26 cellular contexts compared by ENCODE assay signal in the genomic region with DNA sequence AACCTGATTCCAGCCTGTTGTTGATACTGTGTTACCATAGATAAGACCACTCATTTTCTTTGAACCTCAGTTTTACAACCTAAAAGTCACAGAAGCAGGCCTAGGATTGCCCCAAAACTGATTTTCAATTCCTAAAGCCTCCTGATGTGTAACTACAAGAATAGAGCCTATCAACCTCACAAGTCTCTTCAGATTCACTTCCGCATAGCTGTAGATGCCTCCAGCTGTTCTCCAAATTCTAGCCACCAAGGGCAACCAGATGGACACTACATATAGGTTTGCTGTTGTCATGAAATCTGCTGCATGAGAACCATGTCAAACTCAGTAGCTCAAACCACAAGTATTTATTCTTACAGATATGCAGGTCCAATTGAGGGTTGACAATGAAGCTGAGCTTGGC.
"Had no signal": no experiment of that assay in that cellular context is flagged by ENCODE, and none has a peak within 500 bp of the region (broad histone marks: within the 10 kb centered on the region; RNA-seq: fewer than 3 reads in every experiment).

No MANE protein-coding gene starts in this region.

- H3K27ac Mint-ChIP-seq: activated naive CD8-positive, alpha-beta T cell treated with anti-CD3 and anti-CD28 coated beads, Interleukin-2, amount 10 ng/mL, durations not matched to agents 7 days and 5 days; activated T-helper 2 cell treated with anti-CD3 and anti-CD28 coated beads, Interferon-gamma antibody, Interleukin-2, Interleukin-4, amounts not matched to agents 10 μg/mL and 5 μg/mL and 100 μg/mL, durations not matched to agents 14 hours and 24 hours and 36 hours had no signal

- DNase-seq: activated CD4-positive, alpha-beta T cell treated with anti-CD3 and anti-CD28 coated beads for 4 hours; activated CD4-positive, alpha-beta T cell treated with anti-CD3 and anti-CD28 coated beads, Interleukin-2, amount 50 U/mL, for 48 hours; activated CD4-positive, CD25-positive, alpha-beta regulatory T cell; activated CD8-positive, alpha-beta memory T cell treated with anti-CD3 and anti-CD28 coated beads, Interleukin-2, amount 50 U/mL, for 48 hours; activated naive CD4-positive, alpha-beta T cell treated with Interleukin-2 at 50 U/mL for 16 hours; activated naive CD8-positive, alpha-beta T cell treated with anti-CD3 and anti-CD28 coated beads, Interleukin-2, amount 10 ng/mL, durations not matched to agents 7 days and 5 days; activated T-cell treated with anti-CD3 and anti-CD28 coated beads, Interleukin-2, amount 50 U/mL, for 4 hours; amniotic stem cell; colonic mucosa; gastrocnemius medialis; heart left ventricle; islet precursor cell; left cardiac atrium; mesenchymal stem cell; occipital lobe; posterior cingulate gyrus; right lobe of liver; stimulated activated CD4-positive, alpha-beta T cell treated with anti-CD3 and anti-CD28 coated beads, Interleukin-2, amount 100 ng/mL, for 24 hours; stimulated activated naive CD4-positive, alpha-beta T cell; T1000; testis; trophoblast cell; uterus had no signal

- ATAC-seq: activated T-cell treated with anti-CD3 and anti-CD28 coated beads, Interleukin-2, amount 50 U/mL, for 4 hours; gastrocnemius medialis; heart left ventricle; left cardiac atrium; right lobe of liver had no signal

- H3K4me3 ChIP-seq: colonic mucosa, esophagus muscularis mucosa, gastrocnemius medialis, heart left ventricle, right lobe of liver, skin epidermis, testis, uterus had no signal

- H3K36me3 ChIP-seq: colonic mucosa, esophagus muscularis mucosa, gastrocnemius medialis, heart left ventricle, right lobe of liver, uterus had no signal

- H3K4me3 Mint-ChIP-seq: activated naive CD8-positive, alpha-beta T cell treated with anti-CD3 and anti-CD28 coated beads, Interleukin-2, amount 10 ng/mL, durations not matched to agents 7 days and 5 days; activated T-cell treated with anti-CD3 and anti-CD28 coated beads, Interleukin-2, amount 50 U/mL, for 4 hours had no signal

- H3K4me1 ChIP-seq: colonic mucosa, gastrocnemius medialis, heart left ventricle, right lobe of liver, uterus had no signal

- H3K9me3 ChIP-seq: colonic mucosa, esophagus muscularis mucosa, gastrocnemius medialis, right lobe of liver, testis, uterus had no signal

- H3K9me3 Mint-ChIP-seq: activated naive CD8-positive, alpha-beta T cell treated with anti-CD3 and anti-CD28 coated beads, Interleukin-2, amount 10 ng/mL, durations not matched to agents 7 days and 5 days; activated T-cell treated with anti-CD3 and anti-CD28 coated beads, Interleukin-2, amount 50 U/mL, for 4 hours; activated T-helper 2 cell treated with anti-CD3 and anti-CD28 coated beads, Interferon-gamma antibody, Interleukin-2, Interleukin-4, amounts not matched to agents 10 μg/mL and 5 μg/mL and 100 μg/mL, durations not matched to agents 14 hours and 24 hours and 36 hours had no signal

- H3K27me3 Mint-ChIP-seq: activated naive CD8-positive, alpha-beta T cell treated with anti-CD3 and anti-CD28 coated beads, Interleukin-2, amount 10 ng/mL, durations not matched to agents 7 days and 5 days had no signal

- H3K4me1 Mint-ChIP-seq: activated naive CD8-positive, alpha-beta T cell treated with anti-CD3 and anti-CD28 coated beads, Interleukin-2, amount 10 ng/mL, durations not matched to agents 7 days and 5 days had no signal

- H3K27ac ChIP-seq: colonic mucosa, esophagus muscularis mucosa, gastrocnemius medialis, heart left ventricle, right lobe of liver, skin epidermis, testis, uterus had no signal

- H3K36me3 Mint-ChIP-seq: activated naive CD8-positive, alpha-beta T cell treated with anti-CD3 and anti-CD28 coated beads, Interleukin-2, amount 10 ng/mL, durations not matched to agents 7 days and 5 days had no signal

- H3K27me3 ChIP-seq: colonic mucosa, esophagus muscularis mucosa, gastrocnemius medialis, heart left ventricle, right lobe of liver, testis, uterus had no signal
